ENCODE assay signal across 8 cellular contexts in genomic region chr12:92133166-92133565, GRCh38. TPM values are rescaled to one million over a fixed set of nuclear protein-coding genes. Genes with fewer than 3 reads are reported as not detected.
A peak's percentile ranks its signal among the peaks of the same experiment; 100 is the strongest.
DNase-seq lines count a peak whose midpoint lies in the region; ATAC-seq, FAIRE-seq and TF ChIP-seq lines count a peak whose summit lies in the region.

No MANE protein-coding gene starts in this region.

- no peak overlapping the region for H3K4me3 ChIP-seq in OCI-LY1 (ENCODE audit: low read depth, low read length, poor library complexity, severe bottlenecking)
- no peak overlapping the region for H3K4me3 ChIP-seq in parathyroid adenoma (ENCODE audit: low read depth, low read length)
- no peak overlapping the region for H3K4me3 ChIP-seq in sigmoid colon

- TF ChIP-seq EP300 in sigmoid colon (IDR thresholded peaks at IDR 0.05) = no peak

- H3K9me3 ChIP-seq in OCI-LY1 (ENCODE audit: low read length) = no peaks in the 10 kb centered on the region
- H3K9me3 ChIP-seq in parathyroid adenoma (ENCODE audit: control insufficient read depth, low read length) = no peaks in the 10 kb centered on the region
- no peaks in the 10 kb centered on the region for H3K9me3 ChIP-seq in sigmoid colon

- peak; percentile 75 for FAIRE-seq in GM12891 (lab: Jason Lieb, UNC)

- H3K4me2 ChIP-seq in OCI-LY1 (ENCODE audit: low read length) (peak overlapping the region; percentile 53; the same call in 1 of the 2 replicates), parathyroid adenoma (ENCODE audit: low read length) (no peak overlapping the region)

- H3K36me3 ChIP-seq in OCI-LY1 (ENCODE audit: insufficient read depth, low read length) = peaks cover 31% of the 10 kb centered on the region; the same call in 1 of the 2 replicates
- no peaks in the 10 kb centered on the region for H3K36me3 ChIP-seq in parathyroid adenoma (ENCODE audit: control insufficient read depth, insufficient read depth, low read length)
- no peaks in the 10 kb centered on the region for H3K36me3 ChIP-seq in sigmoid colon

- intact Hi-C loops in sigmoid colon (cut with DNase I) = loop anchor here (5.0 kb wide), 1 partner anchor 56 kb away; no protein-coding TSS in a partner anchor

- 0 to 14% methylated on average over 1 of the region's 1 CpG for WGBS in sigmoid colon, 2 donors

- H3K9ac ChIP-seq in OCI-LY1 (ENCODE audit: low read length) = no peak overlapping the region; the same call in 1 of the 2 replicates
- no peak overlapping the region for H3K9ac ChIP-seq in parathyroid adenoma

- peak overlapping the region; percentile 50 for H3K27ac ChIP-seq in OCI-LY1 (ENCODE audit: low read depth, low read length, poor library complexity, severe bottlenecking)
- H3K27ac ChIP-seq in epithelial cell of prostate = peak overlapping the region; percentile 98
- H3K27ac ChIP-seq in parathyroid adenoma = no peak overlapping the region
- peak overlapping the region in 1 of 4 donors; percentile 16 for H3K27ac ChIP-seq in sigmoid colon

- H3K79me2 ChIP-seq in OCI-LY1 (ENCODE audit: insufficient read depth, low read length) = peaks cover 80% of the 10 kb centered on the region
- peaks cover 26% of the 10 kb centered on the region for H3K79me2 ChIP-seq in parathyroid adenoma

- peaks cover 61% of the 10 kb centered on the region for H3K4me1 ChIP-seq in OCI-LY1 (ENCODE audit: insufficient read depth, low read length, severe bottlenecking)
- H3K4me1 ChIP-seq in parathyroid adenoma = peaks cover 20% of the 10 kb centered on the region
- peaks cover 0 to 73% (median 64%) of the 10 kb centered on the region in 4 donors for H3K4me1 ChIP-seq in sigmoid colon

- TF ChIP-seq CTCF in OCI-LY1 (IDR thresholded peaks at IDR 0.05; ENCODE audit: low read length) = no peak
- no peak for TF ChIP-seq CTCF in parathyroid adenoma (IDR thresholded peaks at IDR 0.05)
- TF ChIP-seq CTCF in sigmoid colon (IDR thresholded peaks at IDR 0.05) = no peak

- no peak overlapping the region for H2AFZ ChIP-seq in OCI-LY1 (ENCODE audit: low read length)
- H2AFZ ChIP-seq in parathyroid adenoma = peak overlapping the region; percentile 6

- DNase-seq in GM12891 (ENCODE audit: insufficient read length, low spot score) (no peak), epithelial cell of prostate (ENCODE audit: low read depth, low spot score) (no peak), sigmoid colon (no peak), SW480 (ENCODE audit: low spot score) (no peak), AML-193 (lab: John Stamatoyannopoulos, UW) (no peak)

- no peak for TF ChIP-seq POLR2A in GM12891 (IDR thresholded peaks at IDR 0.05; ENCODE audit: low read depth, low read length)
- TF ChIP-seq POLR2A in sigmoid colon (IDR thresholded peaks at IDR 0.05) = no peak

- H3F3A ChIP-seq in OCI-LY1 (ENCODE audit: insufficient read depth, low read length) = no peaks in the 10 kb centered on the region; the same call in 1 of the 2 replicates

- H3K27me3 ChIP-seq in OCI-LY1 (ENCODE audit: insufficient read depth, low read length) (no peaks in the 10 kb centered on the region), parathyroid adenoma (ENCODE audit: control insufficient read depth, insufficient read depth, low read length) (no peaks in the 10 kb centered on the region), sigmoid colon (no peaks in the 10 kb centered on the region)

- no peaks in the 10 kb centered on the region for H4K20me1 ChIP-seq in OCI-LY1 (ENCODE audit: insufficient read depth, low read length)

- no peaks in the 10 kb centered on the region for H3K9me2 ChIP-seq in OCI-LY1 (ENCODE audit: low read depth, low read length)

- no peak for ATAC-seq in GM21717 (IDR thresholded peaks at IDR 0.05; ENCODE audit: unreplicated experiment)

TF ChIP-seq in GM12891, 5 proteins besides CTCF, POLR2A, EP300 and RAD21:
- TF ChIP-seq SPI1 (IDR thresholded peaks at IDR 0.05; ENCODE audit: low read depth, low read length) (no peak), PAX5 (IDR thresholded peaks at IDR 0.05; ENCODE audit: insufficient read depth, low read length, severe bottlenecking) (no peak), TAF1 (IDR thresholded peaks at IDR 0.05; ENCODE audit: low read depth, low read length) (no peak), POLR2AphosphoS5 (IDR thresholded peaks at IDR 0.05; ENCODE audit: low read depth, low read length) (no peak), POU2F2 (IDR thresholded peaks at IDR 0.05; ENCODE audit: low read depth, low read length) (no peak)

RNA-seq across cellular contexts. Expression of gene BTG1, which starts 12.5 kb away (rescaled TPM):
- polyA plus RNA-seq in GM12891 (2012; ENCODE audit: low read depth, missing spikeins) = 117 TPM
- 10 to 100 TPM; 41.0 to 62.9 (median 49.5) TPM for total RNA-seq in sigmoid colon
- polyA plus RNA-seq in sigmoid colon = 10 to 100 TPM; 51.7 to 82.3 (median 57.3) TPM
